In the genomic region with DNA sequence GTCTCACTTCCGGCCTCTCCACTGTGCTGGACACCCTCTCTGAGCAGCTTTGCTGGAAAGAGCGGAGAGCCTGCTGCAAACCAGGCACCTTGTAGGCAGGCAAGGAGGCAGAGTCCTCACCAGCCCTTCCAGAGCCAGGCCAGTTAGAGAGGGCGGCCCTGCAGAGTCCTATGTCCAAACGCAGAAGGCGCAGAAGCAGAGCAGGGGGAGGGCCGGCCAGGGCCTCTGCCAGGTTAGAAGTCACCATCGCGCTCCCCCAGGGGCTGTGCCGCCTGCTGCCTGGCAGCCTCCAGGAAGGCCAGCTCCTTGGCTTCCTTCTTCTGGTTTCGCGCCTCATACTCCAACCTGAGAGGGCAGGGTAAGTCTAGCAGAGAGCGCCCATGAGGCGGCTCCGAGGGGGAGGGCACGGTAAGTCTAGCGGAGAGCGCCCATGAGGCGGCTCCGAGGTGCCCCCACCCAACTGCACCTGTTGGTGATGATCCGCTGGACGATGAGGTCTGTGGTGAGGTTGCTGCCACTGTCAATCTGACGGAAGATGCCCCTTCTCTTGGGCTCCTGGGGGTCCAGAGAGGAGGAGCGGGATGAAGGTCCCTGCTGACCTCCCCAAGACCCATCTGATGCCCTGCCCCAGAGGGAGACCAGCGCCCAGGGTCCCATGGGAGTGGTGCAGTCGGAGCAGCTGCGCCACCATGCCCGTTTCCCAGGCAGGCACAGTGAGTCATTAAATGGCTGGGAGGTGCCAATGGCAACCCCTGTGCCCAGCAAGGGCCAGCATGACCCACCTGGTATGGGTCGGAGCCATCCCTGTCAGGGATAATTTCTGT, we compare ENCODE assay signal across 19 cellular contexts. TPM values are rescaled to one million over a fixed set of nuclear protein-coding genes. Genes with fewer than 3 reads are reported as not detected.
"Had no signal": no experiment of that assay in that cellular context is flagged by ENCODE, and none has a peak within 500 bp of the region (broad histone marks: within the 10 kb centered on the region; RNA-seq: fewer than 3 reads in every experiment).

No MANE protein-coding gene starts in this region.

- H3K4me3 ChIP-seq: left ventricle myocardium inferior, lung, right atrium auricular region, tibial nerve had no signal

- H3K27ac ChIP-seq: left ventricle myocardium inferior, parathyroid adenoma, right atrium auricular region, tibial nerve had no signal

- H3K27me3 ChIP-seq: right atrium auricular region had no signal

- ATAC-seq: activated CD4-positive, alpha-beta T cell treated with anti-CD3 and anti-CD28 coated beads for 36 hours had no signal

- DNase-seq: activated CD4-positive, alpha-beta T cell treated with anti-CD3 and anti-CD28 coated beads for 36 hours; activated CD4-positive, alpha-beta T cell treated with anti-CD3 and anti-CD28 coated beads, Interleukin-2, amount 50 U/mL, for 4 hours; activated CD4-positive, CD25-positive, alpha-beta regulatory T cell; activated effector memory CD4-positive, alpha-beta T cell treated with Interleukin-2 at 50 U/mL for 16 hours; activated naive CD4-positive, alpha-beta T cell treated with Interleukin-2 at 50 U/mL for 16 hours; anterior cingulate cortex; effector CD8-positive, alpha-beta T cell; left ventricle myocardium inferior; naive B cell; nucleus accumbens; stimulated activated CD4-positive, alpha-beta T cell treated with anti-CD3 and anti-CD28 coated beads, Interleukin-15, amount 100 ng/mL, for 24 hours; stimulated activated CD4-positive, alpha-beta T cell treated with anti-CD3 and anti-CD28 coated beads, Interleukin-2, amount 100 ng/mL, for 24 hours; stimulated activated naive CD4-positive, alpha-beta T cell treated with Interleukin-2 at 50 U/mL for 16 hours had no signal

- H3K9me3 ChIP-seq: left ventricle myocardium inferior, right atrium auricular region, tibial nerve had no signal

- H3K9ac ChIP-seq: parathyroid adenoma had no signal

- H3K4me1 ChIP-seq: parathyroid adenoma had no signal

RNA-seq across cellular contexts. Expression of gene NPB, which starts 2.8 kb away (rescaled TPM):
- total RNA-seq: dermis microvascular lymphatic vessel endothelial cell, mesenteric fat pad had no signal
